Comparison of ENCODE assay signal across 8 cellular contexts in the genomic region with DNA sequence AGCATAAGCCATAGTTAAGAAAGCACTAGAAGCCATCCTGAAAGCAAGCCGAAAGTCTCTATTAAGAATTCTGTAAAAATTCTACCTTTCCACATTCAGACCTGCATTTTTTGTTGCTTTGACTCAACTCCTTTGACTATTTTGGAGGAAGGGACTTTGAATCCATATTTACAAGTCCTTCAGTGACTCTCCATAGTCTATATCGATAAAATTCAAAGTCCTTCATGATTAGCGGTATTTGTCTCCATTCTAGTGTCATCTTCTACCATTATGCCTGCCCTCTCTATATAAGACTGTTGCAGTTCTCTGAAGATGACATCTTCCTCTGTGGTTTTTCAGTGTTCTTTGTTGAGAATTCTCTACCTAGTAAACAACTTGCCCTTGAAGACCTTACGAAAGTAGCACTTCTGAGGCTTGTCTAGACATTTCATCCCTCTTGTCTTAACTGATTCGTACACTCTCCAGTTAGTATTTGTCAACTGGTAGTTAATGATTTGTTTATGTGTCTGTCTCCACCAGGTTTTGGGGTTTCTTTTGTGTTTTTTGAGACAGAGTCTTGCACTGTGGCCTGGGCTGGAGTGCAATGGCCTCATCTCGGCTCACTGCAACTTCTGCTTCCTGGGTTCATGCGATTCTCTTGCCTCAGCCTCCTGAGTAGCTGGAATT. TPM values are rescaled to one million over a fixed set of nuclear protein-coding genes. Genes with fewer than 3 reads are reported as not detected.
DNase-seq lines count a peak whose midpoint lies in the region; ATAC-seq, FAIRE-seq and TF ChIP-seq lines count a peak whose summit lies in the region.

No MANE protein-coding gene starts in this region.

- intact Hi-C loops in CD14-positive monocyte (cut with micrococcal nuclease) = loop anchor here (2.0 to 5.0 kb wide), 2 partner anchors 191 to 193 kb away; partner anchors contain the start of gene GHITM (in 2 of the 2)

- H2AFZ ChIP-seq in astrocyte (ENCODE audit: low read depth, low read length) = no peak overlapping the region

- peak overlapping the region; percentile 88 for H3K9ac ChIP-seq in astrocyte (ENCODE audit: low read length)

- H3K27ac ChIP-seq in astrocyte (ENCODE audit: low read depth, low read length) (no peak overlapping the region), neutrophil (peak overlapping the region; percentile 1)

- H3K36me3 ChIP-seq in astrocyte (ENCODE audit: insufficient read depth, low read length) (no peaks in the 10 kb centered on the region), neutrophil (no peaks in the 10 kb centered on the region)

- peaks cover 35% of the 10 kb centered on the region for H3K4me1 Mint-ChIP-seq in CD14-positive monocyte
- peaks cover 34% of the 10 kb centered on the region for H3K4me1 Mint-ChIP-seq in astrocyte (ENCODE audit: low read depth, unreplicated experiment)

- H3K9me3 ChIP-seq in astrocyte (ENCODE audit: insufficient read depth, low read depth, low read length) (no peaks in the 10 kb centered on the region), neutrophil (no peaks in the 10 kb centered on the region)

- TF ChIP-seq CTCF in CD14-positive monocyte (IDR thresholded peaks at IDR 0.05) (no peak), astrocyte (IDR thresholded peaks at IDR 0.05; ENCODE audit: insufficient read depth, low read depth, low read length) (no peak), neutrophil (IDR thresholded peaks at IDR 0.05) (no peak)

- H3K27ac Mint-ChIP-seq in CD14-positive monocyte = peak overlapping the region in 2 of 7 donors; percentile 2 to 82
- H3K27ac Mint-ChIP-seq in astrocyte (ENCODE audit: unreplicated experiment) = peak overlapping the region; percentile 98

- H3K36me3 Mint-ChIP-seq in CD14-positive monocyte (no peaks in the 10 kb centered on the region), astrocyte (ENCODE audit: low read depth, unreplicated experiment) (peaks cover 2% of the 10 kb centered on the region)

- H3K4me3 Mint-ChIP-seq in CD14-positive monocyte (peak overlapping the region; percentile 86 to 88), astrocyte (ENCODE audit: unreplicated experiment) (peak overlapping the region; percentile 98)

- H3K4me2 ChIP-seq in astrocyte (ENCODE audit: low read length) = peak overlapping the region; percentile 88

- no peak for FAIRE-seq in astrocyte (lab: Jason Lieb, UNC)

- H3K9me3 Mint-ChIP-seq in CD14-positive monocyte (peaks cover 0 to under 1% (median 0%) of the 10 kb centered on the region in 7 donors), astrocyte (ENCODE audit: unreplicated experiment) (peaks cover 4% of the 10 kb centered on the region)

- peaks cover 43% of the 10 kb centered on the region for H4K20me1 ChIP-seq in astrocyte (ENCODE audit: insufficient read depth, low read length)

- H3K79me2 ChIP-seq in astrocyte (ENCODE audit: insufficient read depth, low read length) = peaks cover 61% of the 10 kb centered on the region

- H3K4me3 ChIP-seq in astrocyte (ENCODE audit: insufficient read depth, low read depth, low read length) (peak overlapping the region; percentile 65), neutrophil (ENCODE audit: low read depth in 1 of 2, low read length in 1 of 2) (peak overlapping the region in 1 of 2 experiments; percentile 70)

- ATAC-seq in GM19351 (IDR thresholded peaks at IDR 0.05; ENCODE audit: unreplicated experiment) (peak; percentile 27), HG03342 (IDR thresholded peaks at IDR 0.05; ENCODE audit: unreplicated experiment) (peak; percentile 68)

- H3K27me3 Mint-ChIP-seq in CD14-positive monocyte (ENCODE audit: low read depth in 3 of 3) (no peaks in the 10 kb centered on the region), astrocyte (ENCODE audit: low read depth, unreplicated experiment) (no peaks in the 10 kb centered on the region)

- no peak for DNase-seq in CD14-positive monocyte (ENCODE audit: low spot score)
- DNase-seq in astrocyte (ENCODE audit: low read depth) = no peak
- DNase-seq in NCI-H128 (lab: John Stamatoyannopoulos, UW; ENCODE audit: unreplicated experiment) = no peak
- DNase-seq in amygdala (lab: John Stamatoyannopoulos, UW) = no peak
- DNase-seq in OCI-M2 (lab: John Stamatoyannopoulos, UW; ENCODE audit: unreplicated experiment) = no peak

- H3K4me1 ChIP-seq in astrocyte (ENCODE audit: insufficient read depth, low read length) (peaks cover 5% of the 10 kb centered on the region), neutrophil (ENCODE audit: control insufficient read depth in 1 of 2, insufficient read depth in 1 of 2, low read depth in 1 of 2, low read length in 1 of 2) (peaks cover 22 to 24% of the 10 kb centered on the region in 2 experiments)

- H3K27me3 ChIP-seq in astrocyte (ENCODE audit: insufficient read depth, low read length) (no peaks in the 10 kb centered on the region), neutrophil (no peaks in the 10 kb centered on the region)

RNA-seq across cellular contexts. Expression of gene CCSER2, which starts 1.7 kb away (rescaled TPM):
- 10 to 100 TPM; 14.3 to 23.3 TPM for polyA plus RNA-seq in CD14-positive monocyte
- total RNA-seq in astrocyte = 97.6 and 100 TPM in 2 replicates
